In the genomic region with DNA sequence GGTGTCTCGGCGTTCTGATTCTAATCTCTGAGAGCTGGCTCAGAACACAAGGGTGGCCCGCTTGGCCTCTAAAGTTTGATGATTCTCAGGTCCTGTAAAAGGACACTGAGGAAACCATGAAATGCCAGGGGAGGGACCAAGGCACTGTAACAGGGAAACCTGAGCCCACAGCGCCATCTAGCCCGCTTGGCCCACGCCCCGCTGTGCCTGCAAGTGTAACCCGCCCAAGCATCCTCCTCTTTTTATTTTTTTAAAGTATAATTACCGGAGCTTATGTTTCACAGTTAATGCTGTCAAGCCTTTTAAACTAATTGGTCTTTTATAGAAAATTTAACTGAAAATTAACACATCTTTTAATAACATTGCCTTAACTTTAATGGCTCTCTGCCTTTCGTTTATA, we compare ENCODE assay signal across 10 cellular contexts.
A peak's percentile ranks its signal among the peaks of the same experiment; 100 is the strongest.
DNase-seq lines count a peak whose midpoint lies in the region; ATAC-seq, FAIRE-seq and TF ChIP-seq lines count a peak whose summit lies in the region.
"Had no signal": no experiment of that assay in that cellular context is flagged by ENCODE, and none has a peak within 500 bp of the region (broad histone marks: within the 10 kb centered on the region; RNA-seq: fewer than 3 reads in every experiment).

No MANE protein-coding gene starts in this region.

- no peaks in the 10 kb centered on the region for H3K36me3 ChIP-seq in DND-41 (ENCODE audit: insufficient read depth, low read length)
- no peaks in the 10 kb centered on the region for H3K36me3 ChIP-seq in astrocyte (ENCODE audit: insufficient read depth, low read length)
- H3K36me3 ChIP-seq in lower lobe of right lung, result no peaks in the 10 kb centered on the region

- H4K20me1 ChIP-seq in DND-41 (ENCODE audit: insufficient read depth, low read length) (no peaks in the 10 kb centered on the region), astrocyte (ENCODE audit: insufficient read depth, low read length) (no peaks in the 10 kb centered on the region)

- no peak for FAIRE-seq in astrocyte (lab: Jason Lieb, UNC)

- H2AFZ ChIP-seq in DND-41 (ENCODE audit: low read depth, low read length), result no peak overlapping the region
- no peak overlapping the region for H2AFZ ChIP-seq in astrocyte (ENCODE audit: low read depth, low read length)

- H3K9ac ChIP-seq in DND-41 (ENCODE audit: low read depth, low read length), result no peak overlapping the region
- H3K9ac ChIP-seq in astrocyte (ENCODE audit: low read length), result no peak overlapping the region

- TF ChIP-seq CTCF in DND-41 (IDR thresholded peaks at IDR 0.05; ENCODE audit: borderline replicate concordance, extremely low read depth, low read length, poor library complexity, severe bottlenecking), result peak; percentile 35
- peak; percentile 29 for TF ChIP-seq CTCF in astrocyte (IDR thresholded peaks at IDR 0.05; ENCODE audit: insufficient read depth, low read depth, low read length)
- no peak for TF ChIP-seq CTCF in lower lobe of right lung (IDR thresholded peaks at IDR 0.05)

- ATAC-seq in DND-41 (ENCODE audit: insufficient read depth, low read depth) (no peak), lower lobe of right lung (peak in 1 of 2 donors; percentile 68), GM18505 (IDR thresholded peaks at IDR 0.05; ENCODE audit: unreplicated experiment) (no peak)

- no peak overlapping the region for H3K27ac Mint-ChIP-seq in astrocyte (ENCODE audit: unreplicated experiment)

- in situ Hi-C loops in KBM-7 (cut with MboI; ENCODE audit: low pct_unique_long_range_greater_than_20kb, low sequenced_read_pairs), result no loop called here

- peak; percentile 11 for DNase-seq in DND-41
- peak; percentile 37 for DNase-seq in KBM-7
- DNase-seq in astrocyte (ENCODE audit: low read depth), result no peak
- peak; percentile 47 for DNase-seq in lower lobe of right lung
- DNase-seq in LoVo (ENCODE audit: low spot score), result no peak
- no peak for DNase-seq in activated effector memory CD4-positive, alpha-beta T cell treated with Interleukin-2 at 50 U/mL for 16 hours
- no peak for DNase-seq in cerebellum (ENCODE audit: low spot score)
- DNase-seq: effector CD4-positive, alpha-beta T cell; SHP77 had no signal

- H3K27me3 Mint-ChIP-seq in astrocyte (ENCODE audit: low read depth, unreplicated experiment), result no peaks in the 10 kb centered on the region

- H3K27me3 ChIP-seq in DND-41 (ENCODE audit: insufficient read depth, low read length, poor library complexity) (no peaks in the 10 kb centered on the region), astrocyte (ENCODE audit: insufficient read depth, low read length) (no peaks in the 10 kb centered on the region), lower lobe of right lung (ENCODE audit: low read depth) (no peaks in the 10 kb centered on the region)

- H3K27ac ChIP-seq in DND-41 (ENCODE audit: low read length) (no peak overlapping the region), astrocyte (ENCODE audit: low read depth, low read length) (no peak overlapping the region), lower lobe of right lung (no peak overlapping the region)

- H3K36me3 Mint-ChIP-seq in astrocyte (ENCODE audit: low read depth, unreplicated experiment), result peaks cover 3% of the 10 kb centered on the region

- no peak overlapping the region for H3K4me3 ChIP-seq in DND-41 (ENCODE audit: low read depth in 1 of 2, low read length in 2 of 2)
- no peak overlapping the region for H3K4me3 ChIP-seq in astrocyte (ENCODE audit: insufficient read depth, low read depth, low read length)
- H3K4me3 ChIP-seq in lower lobe of right lung, result no peak overlapping the region

- H3K9me3 ChIP-seq in DND-41 (ENCODE audit: insufficient read depth, low read length, severe bottlenecking) (no peaks in the 10 kb centered on the region), astrocyte (ENCODE audit: insufficient read depth, low read depth, low read length) (no peaks in the 10 kb centered on the region), lower lobe of right lung (no peaks in the 10 kb centered on the region)

- H3K4me1 ChIP-seq in DND-41 (ENCODE audit: insufficient read depth, low read length) (no peaks in the 10 kb centered on the region), astrocyte (ENCODE audit: insufficient read depth, low read length) (no peaks in the 10 kb centered on the region), lower lobe of right lung (no peaks in the 10 kb centered on the region)

- H3K4me3 Mint-ChIP-seq in astrocyte (ENCODE audit: unreplicated experiment), result no peak overlapping the region

- H3K4me2 ChIP-seq in DND-41 (ENCODE audit: insufficient read depth, low read length), result no peak overlapping the region
- no peak overlapping the region for H3K4me2 ChIP-seq in astrocyte (ENCODE audit: low read length)

- no peak for TF ChIP-seq POLR2A in GM18505 (IDR thresholded peaks at IDR 0.05; ENCODE audit: borderline replicate concordance, extremely low read depth, insufficient read depth, insufficient read length)

- H3K4me1 Mint-ChIP-seq in astrocyte (ENCODE audit: low read depth, unreplicated experiment), result no peaks in the 10 kb centered on the region

- peaks cover 2% of the 10 kb centered on the region for H3K9me3 Mint-ChIP-seq in astrocyte (ENCODE audit: unreplicated experiment)

- H3K79me2 ChIP-seq in DND-41 (ENCODE audit: insufficient read depth, low read length) (no peaks in the 10 kb centered on the region), astrocyte (ENCODE audit: insufficient read depth, low read length) (no peaks in the 10 kb centered on the region)

- intact Hi-C loops in lower lobe of right lung (cut with DNase I), result no loop called here

Comparison
In these comparisons a context has a peak if more than half of its experiments do, and no peak if none do; other contexts are left out.
1. DNase-seq: peak in DND-41 (single experiment), KBM-7 (single experiment) and lower lobe of right lung (single experiment); none in astrocyte (single experiment), LoVo (single experiment), activated effector memory CD4-positive, alpha-beta T cell treated with Interleukin-2 at 50 U/mL for 16 hours (single experiment) and cerebellum (single experiment).